Comparison of ENCODE assay signal across 8 cellular contexts in the genomic region with DNA sequence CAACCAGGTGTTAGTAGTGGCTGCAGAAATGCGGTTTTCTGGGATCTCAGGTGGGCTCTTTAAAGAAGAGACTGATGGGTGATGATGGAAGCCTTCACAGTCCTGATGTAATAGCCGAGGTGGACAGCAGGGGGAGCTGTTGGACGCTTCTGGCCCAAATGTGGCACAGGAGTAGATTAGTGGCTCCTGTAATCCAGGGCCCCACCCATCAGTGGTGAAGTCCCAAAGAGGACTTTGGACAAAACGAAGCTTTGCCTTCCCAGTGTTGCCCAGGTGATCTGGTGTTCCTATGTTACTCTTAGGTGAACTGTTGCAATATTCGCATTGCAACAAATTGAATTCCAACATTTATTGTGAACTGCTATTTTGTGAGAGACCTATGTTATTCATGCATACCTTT. TPM values are rescaled to one million over a fixed set of nuclear protein-coding genes. Genes with fewer than 3 reads are reported as not detected.
A peak's percentile ranks its signal among the peaks of the same experiment; 100 is the strongest.
DNase-seq lines count a peak whose midpoint lies in the region; ATAC-seq and TF ChIP-seq lines count a peak whose summit lies in the region.

No MANE protein-coding gene starts in this region.

- H3K4me3 ChIP-seq in HCT116 (replicated peaks in 1 of 2; ENCODE audit: low read depth in 1 of 2, low read length in 2 of 2) (no peak overlapping the region), uterus (no peak overlapping the region)

- peaks cover 0 to 17% of the 10 kb centered on the region in 2 experiments; a peak in 2 of 4 replicates for H3K4me1 ChIP-seq in HCT116 (ENCODE audit: control insufficient read depth in 1 of 2, insufficient read depth in 2 of 2, low read length in 2 of 2)
- no peaks in the 10 kb centered on the region for H3K4me1 ChIP-seq in uterus

- H3K9ac ChIP-seq in HCT116 (ENCODE audit: low read length), result no peak overlapping the region

- no peak overlapping the region for H3K27ac ChIP-seq in HCT116 (ENCODE audit: low read depth, low read length)
- H3K27ac ChIP-seq in uterus, result no peak overlapping the region

- no peaks in the 10 kb centered on the region for H3K79me2 ChIP-seq in HCT116 (ENCODE audit: insufficient read depth, low read length)

- ATAC-seq in HCT116 (peak; percentile 87), Right ventricle myocardium inferior (peak; percentile 66), GM21381 (IDR thresholded peaks at IDR 0.05; ENCODE audit: unreplicated experiment) (no peak)

- H3K4me2 ChIP-seq in HCT116 (ENCODE audit: low read length), result peak overlapping the region; percentile 18; the same call in 1 of the 2 replicates

- H3K9me2 ChIP-seq in HCT116 (ENCODE audit: insufficient read depth), result no peaks in the 10 kb centered on the region

- no TSS peak for BruUV-seq in HCT116 (replicated peaks; lab: Mats Ljungman, UMichigan)

- TF ChIP-seq POLR2A in HCT116 (IDR thresholded peaks at IDR 0.05; ENCODE audit: borderline replicate concordance, extremely low read depth, insufficient read depth, insufficient read length) (no peak), uterus (IDR thresholded peaks at IDR 0.05) (no peak)

- DNase-seq in CD1c-positive myeloid dendritic cell (ENCODE audit: extremely low spot score) (peak; percentile 75), HCT116 (ENCODE audit: low read depth, low spot score) (peak; percentile 47), RPMI8226 (peak; percentile 76), Right ventricle myocardium inferior (ENCODE audit: missing footprints) (no peak), progenitor cell of endocrine pancreas (ENCODE audit: low spot score, unreplicated experiment) (peak; percentile 67), uterus (peak; percentile 61)
- peak; percentile 43 for DNase-seq in activated effector memory CD4-positive, alpha-beta T cell treated with Interleukin-2 at 50 U/mL for 16 hours

- H2AFZ ChIP-seq in HCT116 (ENCODE audit: low read depth, low read length, poor library complexity, severe bottlenecking), result peak overlapping the region; percentile 43

- H3K27ac Mint-ChIP-seq in progenitor cell of endocrine pancreas, result no peak overlapping the region

- no peaks in the 10 kb centered on the region for H3K27me3 Mint-ChIP-seq in progenitor cell of endocrine pancreas

- TF ChIP-seq RAD21 in HCT116 (IDR thresholded peaks at IDR 0.05; ENCODE audit: low read depth), result peak; percentile 90

- intact Hi-C loops in HCT116 (cut with micrococcal nuclease), result loop anchor here (1.0 to 5.0 kb wide), 8 partner anchors 33 to 623 kb away; partner anchors contain the start of gene POLR2M
- intact Hi-C loops in Right ventricle myocardium inferior (cut with DNase I), result loop anchor here (2.0 to 10.0 kb wide), 7 partner anchors 35 to 507 kb away; partner anchors contain the start of genes ALDH1A2 and POLR2M
- intact Hi-C loops in uterus (cut with DNase I; ENCODE audit: low total_unique reads), result loop anchor here (5.0 kb wide), 2 partner anchors 52 to 182 kb away; no protein-coding TSS in a partner anchor

- H3K27me3 ChIP-seq in HCT116 (ENCODE audit: insufficient read depth, low read length) (no peaks in the 10 kb centered on the region), uterus (no peaks in the 10 kb centered on the region)

- H3K36me3 ChIP-seq in HCT116 (ENCODE audit: control insufficient read depth in 1 of 2, insufficient read depth in 2 of 2, low read length in 2 of 2), result no peaks in the 10 kb centered on the region
- no peaks in the 10 kb centered on the region for H3K36me3 ChIP-seq in uterus

- TF ChIP-seq CTCF in HCT116 (IDR thresholded peaks at IDR 0.05 in 2 of 3, conservative IDR thresholded peaks at IDR 0.05 in 1 of 3; ENCODE audit: borderline replicate concordance in 1 of 3, insufficient read depth in 1 of 3, low read depth in 2 of 3, low read length in 2 of 3), result peak; percentile 86 to 93 (median 90)
- peak; percentile 92 for TF ChIP-seq CTCF in progenitor cell of endocrine pancreas (IDR thresholded peaks at IDR 0.05; ENCODE audit: unreplicated experiment)
- peak; percentile 75 to 90 (median 82) for TF ChIP-seq CTCF in uterus (IDR thresholded peaks at IDR 0.05)

- POLR2A ChIA-PET in HCT116 (lab: Charles Lee), result no interaction called here

- RAD21 ChIA-PET in HCT116 (lab: Charles Lee; ENCODE audit: low non-redundant PET in 1 of 2, low total read pairs in 2 of 2, uncharacterized antibody in 2 of 2, unreplicated experiment in 2 of 2), result interaction anchor here (1.0 to 1.5 kb wide), 2 partner anchors 52 to 511 kb away, joined by 4 to 6 read pairs; no protein-coding TSS in a partner anchor

- peaks cover 1% of the 10 kb centered on the region for H3K36me3 Mint-ChIP-seq in progenitor cell of endocrine pancreas (ENCODE audit: insufficient read depth)

- no peaks in the 10 kb centered on the region; a peak in 1 of 4 replicates for H3K9me3 ChIP-seq in HCT116 (ENCODE audit: control insufficient read depth in 1 of 2, insufficient read depth in 1 of 2, low read depth in 1 of 2, low read length in 2 of 2)
- no peaks in the 10 kb centered on the region for H3K9me3 ChIP-seq in uterus

- CTCF ChIA-PET in HCT116 (lab: Charles Lee), result interaction anchor here (0.5 to 2.7 kb wide), 25 partner anchors 8 to 513 kb away, joined by 3 to 32 read pairs (median 3); partner anchors contain the start of gene POLR2M

- no peaks in the 10 kb centered on the region for H3K9me3 Mint-ChIP-seq in progenitor cell of endocrine pancreas (ENCODE audit: low read depth)

- H4K20me1 ChIP-seq in HCT116 (ENCODE audit: insufficient read depth), result no peaks in the 10 kb centered on the region

- H3K4me3 Mint-ChIP-seq in progenitor cell of endocrine pancreas (ENCODE audit: low read depth), result no peak overlapping the region

- peaks cover 13% of the 10 kb centered on the region for H3K4me1 Mint-ChIP-seq in progenitor cell of endocrine pancreas (ENCODE audit: low read depth)

TF ChIP-seq in HCT116, 20 proteins besides CTCF, POLR2A, EP300 and RAD21:
- TF ChIP-seq SRF (IDR thresholded peaks at IDR 0.05; ENCODE audit: low read depth) (no peak), SIN3A (IDR thresholded peaks at IDR 0.05; ENCODE audit: low read depth) (no peak), CBX3 (IDR thresholded peaks at IDR 0.05; ENCODE audit: low read depth) (peak; percentile 64; the same call in 1 of the 2 replicates), ZNF274 (IDR thresholded peaks at IDR 0.05; ENCODE audit: low read depth, low read length) (no peak)

RNA-seq across cellular contexts. Expression of gene MYZAP, which starts 31.8 kb away (rescaled TPM):
- total RNA-seq in HCT116 (2021; ENCODE audit: unreplicated experiment) (5.8 TPM), Right ventricle myocardium inferior (869 TPM), progenitor cell of endocrine pancreas (11.5 and 11.9 TPM in 2 replicates), uterus (10 to 100 TPM in 3 of 4 donors, 1 to 10 TPM in 1; 7.7 to 22.5 (median 18.2) TPM)
- 3.9 and 4.8 TPM in 2 replicates for polyA plus RNA-seq in HCT116 (2012)

Comparison
In these comparisons a context has a peak if more than half of its experiments do, and no peak if none do; other contexts are left out.
1. RNA of gene MYZAP, which starts 31.8 kb away (total RNA-seq): 869 TPM in Right ventricle myocardium inferior (single experiment); 7.7 to 22.5 TPM in uterus, 11.5 to 11.9 TPM in progenitor cell of endocrine pancreas and 5.8 TPM in HCT116 (single experiment); every median in the first group is over 10 times any median in the second.
2. Peak in every context shown above with its lines, with median percentiles within 50 percentile points of each other: CTCF ChIP-seq.